ENCODE assay signal across 37 cellular contexts in the genomic region with DNA sequence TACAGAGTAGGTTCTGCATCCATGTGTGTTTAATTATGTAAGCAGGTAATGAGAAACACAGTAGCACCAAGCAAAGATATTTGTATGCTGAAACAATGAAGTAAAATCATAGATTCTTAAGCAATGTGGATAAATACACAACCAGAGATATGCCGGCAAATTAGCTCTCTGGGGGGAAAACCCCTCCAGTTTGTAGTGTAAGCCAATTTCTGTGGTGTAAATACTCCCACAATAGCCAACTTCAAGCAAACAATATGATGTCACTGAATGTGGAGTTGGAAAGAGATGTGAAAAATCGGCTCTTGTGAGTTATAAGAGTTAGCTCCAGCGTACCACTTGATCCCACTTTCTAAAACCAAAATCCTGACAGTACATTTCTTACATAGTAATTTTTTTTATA. TPM values are rescaled to one million over a fixed set of nuclear protein-coding genes. Genes with fewer than 3 reads are reported as not detected.
"Had no signal": no experiment of that assay in that cellular context is flagged by ENCODE, and none has a peak within 500 bp of the region (broad histone marks: within the 10 kb centered on the region; RNA-seq: fewer than 3 reads in every experiment).

No MANE protein-coding gene starts in this region.

- DNase-seq: activated CD4-positive, alpha-beta memory T cell treated with anti-CD3 and anti-CD28 coated beads for 36 hours; activated CD4-positive, alpha-beta T cell treated with anti-CD3 and anti-CD28 coated beads for 36 hours; activated CD4-positive, alpha-beta T cell treated with anti-CD3 and anti-CD28 coated beads, Interleukin-2, amount 10 ng/mL, durations not matched to agents 24 days and 14 days; activated CD4-positive, CD25-positive, alpha-beta regulatory T cell; activated CD4-positive, CD25-positive, alpha-beta regulatory T cell treated with anti-CD3 and anti-CD28 coated beads, Interleukin-2, amount 50 U/mL, for 72 hours; activated CD8-positive, alpha-beta memory T cell treated with anti-CD3 and anti-CD28 coated beads, Interleukin-2, amount 10 ng/mL, durations not matched to agents 7 days and 5 days; activated CD8-positive, alpha-beta memory T cell treated with anti-CD3 and anti-CD28 coated beads, Interleukin-2, amount 50 U/mL, for 4 hours; activated CD8-positive, alpha-beta T cell treated with anti-CD3 and anti-CD28 coated beads, Interleukin-2, amount 10 ng/mL, durations not matched to agents 7 days and 5 days; activated gamma-delta T cell; activated naive CD4-positive, alpha-beta T cell; activated naive CD4-positive, alpha-beta T cell treated with anti-CD3 and anti-CD28 coated beads, Interleukin-2, amount 10 ng/mL, durations not matched to agents 7 days and 5 days; activated naive CD8-positive, alpha-beta T cell treated with anti-CD3 and anti-CD28 coated beads, Interleukin-2, amount 10 ng/mL, durations not matched to agents 7 days and 5 days; activated T-cell treated with anti-CD3 and anti-CD28 coated beads, Interleukin-2, amount 50 U/mL, for 1 hour; activated T-cell treated with anti-CD3 and anti-CD28 coated beads, Interleukin-2, amount 50 U/mL, for 48 hours; amniotic stem cell; anterior cingulate cortex; brain microvascular endothelial cell; effector CD4-positive, alpha-beta T cell; effector memory CD8-positive, alpha-beta T cell; erythroblast; foreskin melanocyte; heart right ventricle; T-helper 1 cell; T-helper 17 cell; T1000 had no signal

- ATAC-seq: activated CD8-positive, alpha-beta memory T cell treated with anti-CD3 and anti-CD28 coated beads, Interleukin-2, amount 10 ng/mL, durations not matched to agents 7 days and 5 days; activated CD8-positive, alpha-beta T cell treated with anti-CD3 and anti-CD28 coated beads, Interleukin-2, amount 10 ng/mL, durations not matched to agents 7 days and 5 days; effector memory CD8-positive, alpha-beta T cell; gastroesophageal sphincter; heart right ventricle; T-helper 17 cell had no signal

- H3K36me3 ChIP-seq: brain microvascular endothelial cell, esophagus muscularis mucosa, gastroesophageal sphincter, heart right ventricle had no signal

- H3K4me1 ChIP-seq: esophagus muscularis mucosa, gastroesophageal sphincter, heart right ventricle had no signal

- H3K4me3 ChIP-seq: coronary artery, esophagus muscularis mucosa, gastroesophageal sphincter, heart right ventricle had no signal

- H3K27me3 ChIP-seq: brain microvascular endothelial cell had no signal

- H3K27ac ChIP-seq: brain microvascular endothelial cell, coronary artery, esophagus muscularis mucosa, gastroesophageal sphincter, heart right ventricle had no signal

- H3K9me3 ChIP-seq: esophagus muscularis mucosa, gastroesophageal sphincter had no signal

RNA-seq across cellular contexts. Expression of a gene that starts 3.9 kb away (rescaled TPM):
- total RNA-seq: activated CD4-positive, alpha-beta memory T cell treated with anti-CD3 and anti-CD28 coated beads for 36 hours; activated CD4-positive, alpha-beta T cell treated with anti-CD3 and anti-CD28 coated beads for 36 hours; activated CD4-positive, alpha-beta T cell treated with anti-CD3 and anti-CD28 coated beads, Interleukin-2, amount 10 ng/mL, durations not matched to agents 24 days and 14 days; activated CD8-positive, alpha-beta memory T cell treated with anti-CD3 and anti-CD28 coated beads for 36 hours; activated CD8-positive, alpha-beta memory T cell treated with anti-CD3 and anti-CD28 coated beads, Interleukin-2, amount 10 ng/mL, durations not matched to agents 7 days and 5 days; activated CD8-positive, alpha-beta T cell treated with anti-CD3 and anti-CD28 coated beads, Interleukin-2, amount 10 ng/mL, durations not matched to agents 7 days and 5 days; activated naive CD4-positive, alpha-beta T cell treated with anti-CD3 and anti-CD28 coated beads, Interleukin-2, amount 50 U/mL, for 72 hours; activated naive CD8-positive, alpha-beta T cell treated with anti-CD3 and anti-CD28 coated beads, Interleukin-2, amount 10 ng/mL, durations not matched to agents 7 days and 5 days; activated T-helper 1 cell treated with anti-CD3 and anti-CD28 coated beads, Interleukin-12 subunit alpha, Interleukin-12 subunit beta, Interleukin-2, Interleukin-4 antibody, amounts not matched to agents 30 ng/mL and 10 ng/mL and 1 ng/mL, durations not matched to agents 14 hours and 24 hours and 36 hours; astrocyte; bronchial epithelial cell; cardiac septum; cerebellum; esophagus muscularis mucosa; gastroesophageal sphincter; glomerular endothelial cell; heart right ventricle; T-helper 17 cell had no signal

RNA-seq across cellular contexts. Expression of a gene that starts 20.3 kb away (rescaled TPM):
- total RNA-seq: activated CD4-positive, alpha-beta memory T cell treated with anti-CD3 and anti-CD28 coated beads for 36 hours; activated CD4-positive, alpha-beta T cell treated with anti-CD3 and anti-CD28 coated beads for 36 hours; activated CD4-positive, alpha-beta T cell treated with anti-CD3 and anti-CD28 coated beads, Interleukin-2, amount 10 ng/mL, durations not matched to agents 24 days and 14 days; activated CD8-positive, alpha-beta memory T cell treated with anti-CD3 and anti-CD28 coated beads for 36 hours; activated CD8-positive, alpha-beta memory T cell treated with anti-CD3 and anti-CD28 coated beads, Interleukin-2, amount 10 ng/mL, durations not matched to agents 7 days and 5 days; activated CD8-positive, alpha-beta T cell treated with anti-CD3 and anti-CD28 coated beads, Interleukin-2, amount 10 ng/mL, durations not matched to agents 7 days and 5 days; activated naive CD4-positive, alpha-beta T cell treated with anti-CD3 and anti-CD28 coated beads, Interleukin-2, amount 50 U/mL, for 72 hours; activated naive CD8-positive, alpha-beta T cell treated with anti-CD3 and anti-CD28 coated beads, Interleukin-2, amount 10 ng/mL, durations not matched to agents 7 days and 5 days; activated T-helper 1 cell treated with anti-CD3 and anti-CD28 coated beads, Interleukin-12 subunit alpha, Interleukin-12 subunit beta, Interleukin-2, Interleukin-4 antibody, amounts not matched to agents 30 ng/mL and 10 ng/mL and 1 ng/mL, durations not matched to agents 14 hours and 24 hours and 36 hours; astrocyte; bronchial epithelial cell; cardiac septum; cerebellum; esophagus muscularis mucosa; fibroblast of villous mesenchyme; gastroesophageal sphincter; glomerular endothelial cell; heart right ventricle; T-helper 17 cell had no signal

RNA-seq across cellular contexts. Expression of a gene that starts 22.5 kb away (rescaled TPM):
- total RNA-seq: activated CD4-positive, alpha-beta memory T cell treated with anti-CD3 and anti-CD28 coated beads for 36 hours; activated CD4-positive, alpha-beta T cell treated with anti-CD3 and anti-CD28 coated beads for 36 hours; activated CD4-positive, alpha-beta T cell treated with anti-CD3 and anti-CD28 coated beads, Interleukin-2, amount 10 ng/mL, durations not matched to agents 24 days and 14 days; activated CD8-positive, alpha-beta memory T cell treated with anti-CD3 and anti-CD28 coated beads for 36 hours; activated CD8-positive, alpha-beta memory T cell treated with anti-CD3 and anti-CD28 coated beads, Interleukin-2, amount 10 ng/mL, durations not matched to agents 7 days and 5 days; activated CD8-positive, alpha-beta T cell treated with anti-CD3 and anti-CD28 coated beads, Interleukin-2, amount 10 ng/mL, durations not matched to agents 7 days and 5 days; activated naive CD4-positive, alpha-beta T cell treated with anti-CD3 and anti-CD28 coated beads, Interleukin-2, amount 50 U/mL, for 72 hours; activated naive CD8-positive, alpha-beta T cell treated with anti-CD3 and anti-CD28 coated beads, Interleukin-2, amount 10 ng/mL, durations not matched to agents 7 days and 5 days; activated T-helper 1 cell treated with anti-CD3 and anti-CD28 coated beads, Interleukin-12 subunit alpha, Interleukin-12 subunit beta, Interleukin-2, Interleukin-4 antibody, amounts not matched to agents 30 ng/mL and 10 ng/mL and 1 ng/mL, durations not matched to agents 14 hours and 24 hours and 36 hours; astrocyte; bronchial epithelial cell; cerebellum; esophagus muscularis mucosa; fibroblast of villous mesenchyme; glomerular endothelial cell; T-helper 17 cell had no signal

RNA-seq across cellular contexts. Expression of a gene that starts 36.3 kb away (rescaled TPM):
- total RNA-seq: activated CD4-positive, alpha-beta memory T cell treated with anti-CD3 and anti-CD28 coated beads for 36 hours; activated CD4-positive, alpha-beta T cell treated with anti-CD3 and anti-CD28 coated beads for 36 hours; activated CD4-positive, alpha-beta T cell treated with anti-CD3 and anti-CD28 coated beads, Interleukin-2, amount 10 ng/mL, durations not matched to agents 24 days and 14 days; activated CD8-positive, alpha-beta memory T cell treated with anti-CD3 and anti-CD28 coated beads for 36 hours; activated CD8-positive, alpha-beta memory T cell treated with anti-CD3 and anti-CD28 coated beads, Interleukin-2, amount 10 ng/mL, durations not matched to agents 7 days and 5 days; activated CD8-positive, alpha-beta T cell treated with anti-CD3 and anti-CD28 coated beads, Interleukin-2, amount 10 ng/mL, durations not matched to agents 7 days and 5 days; activated naive CD4-positive, alpha-beta T cell treated with anti-CD3 and anti-CD28 coated beads, Interleukin-2, amount 50 U/mL, for 72 hours; activated naive CD8-positive, alpha-beta T cell treated with anti-CD3 and anti-CD28 coated beads, Interleukin-2, amount 10 ng/mL, durations not matched to agents 7 days and 5 days; activated T-helper 1 cell treated with anti-CD3 and anti-CD28 coated beads, Interleukin-12 subunit alpha, Interleukin-12 subunit beta, Interleukin-2, Interleukin-4 antibody, amounts not matched to agents 30 ng/mL and 10 ng/mL and 1 ng/mL, durations not matched to agents 14 hours and 24 hours and 36 hours; astrocyte; bronchial epithelial cell; cardiac septum; cerebellum; esophagus muscularis mucosa; fibroblast of villous mesenchyme; gastroesophageal sphincter; glomerular endothelial cell; heart right ventricle; T-helper 17 cell had no signal

RNA-seq across cellular contexts. Expression of a gene that starts 45.1 kb away (rescaled TPM):
- total RNA-seq: activated CD4-positive, alpha-beta memory T cell treated with anti-CD3 and anti-CD28 coated beads for 36 hours; activated CD4-positive, alpha-beta T cell treated with anti-CD3 and anti-CD28 coated beads for 36 hours; activated CD4-positive, alpha-beta T cell treated with anti-CD3 and anti-CD28 coated beads, Interleukin-2, amount 10 ng/mL, durations not matched to agents 24 days and 14 days; activated CD8-positive, alpha-beta memory T cell treated with anti-CD3 and anti-CD28 coated beads for 36 hours; activated CD8-positive, alpha-beta memory T cell treated with anti-CD3 and anti-CD28 coated beads, Interleukin-2, amount 10 ng/mL, durations not matched to agents 7 days and 5 days; activated CD8-positive, alpha-beta T cell treated with anti-CD3 and anti-CD28 coated beads, Interleukin-2, amount 10 ng/mL, durations not matched to agents 7 days and 5 days; activated naive CD4-positive, alpha-beta T cell treated with anti-CD3 and anti-CD28 coated beads, Interleukin-2, amount 50 U/mL, for 72 hours; activated naive CD8-positive, alpha-beta T cell treated with anti-CD3 and anti-CD28 coated beads, Interleukin-2, amount 10 ng/mL, durations not matched to agents 7 days and 5 days; activated T-helper 1 cell treated with anti-CD3 and anti-CD28 coated beads, Interleukin-12 subunit alpha, Interleukin-12 subunit beta, Interleukin-2, Interleukin-4 antibody, amounts not matched to agents 30 ng/mL and 10 ng/mL and 1 ng/mL, durations not matched to agents 14 hours and 24 hours and 36 hours; astrocyte; cardiac septum; cerebellum; esophagus muscularis mucosa; gastroesophageal sphincter; glomerular endothelial cell; heart right ventricle; T-helper 17 cell had no signal
